ENCODE assay signal across 1 cellular context in genomic region chr3:134677196-134677986, GRCh38.
TF ChIP-seq lines count a peak whose summit lies in the region.

No MANE protein-coding gene starts in this region.

TF ChIP-seq in H1, 55 proteins besides CTCF, POLR2A, EP300 and RAD21 (continued from another document):
- TF ChIP-seq KDM5A (IDR thresholded peaks at IDR 0.05; ENCODE audit: low read length) (no peak), E2F6 (IDR thresholded peaks at IDR 0.05) (no peak; the same call in 1 of the 2 replicates), GTF2F1 (IDR thresholded peaks at IDR 0.05; ENCODE audit: borderline replicate concordance, low read depth, low read length) (no peak), CBX8 (IDR thresholded peaks at IDR 0.05; ENCODE audit: borderline replicate concordance, low read depth, low read length) (no peak), EGR1 (IDR thresholded peaks at IDR 0.05; ENCODE audit: borderline replicate concordance, low read depth, low read length) (no peak), PHF8 (conservative IDR thresholded peaks at IDR 0.05; ENCODE audit: low read depth, low read length) (no peak), SIX5 (IDR thresholded peaks at IDR 0.05; ENCODE audit: low read depth, low read length) (no peak), MAFK (IDR thresholded peaks at IDR 0.05; ENCODE audit: low read depth, low read length) (no peak), CTBP2 (IDR thresholded peaks at IDR 0.05; ENCODE audit: borderline replicate concordance, insufficient read depth, insufficient read length, low read length) (no peak), CHD2 (IDR thresholded peaks at IDR 0.05; ENCODE audit: low read length) (no peak), ATF3 (IDR thresholded peaks at IDR 0.05; ENCODE audit: insufficient read depth, low read depth, low read length) (no peak), MAX (IDR thresholded peaks at IDR 0.05) (peak; percentile 64; the same call in 1 of the 2 replicates)
